In the genomic region with DNA sequence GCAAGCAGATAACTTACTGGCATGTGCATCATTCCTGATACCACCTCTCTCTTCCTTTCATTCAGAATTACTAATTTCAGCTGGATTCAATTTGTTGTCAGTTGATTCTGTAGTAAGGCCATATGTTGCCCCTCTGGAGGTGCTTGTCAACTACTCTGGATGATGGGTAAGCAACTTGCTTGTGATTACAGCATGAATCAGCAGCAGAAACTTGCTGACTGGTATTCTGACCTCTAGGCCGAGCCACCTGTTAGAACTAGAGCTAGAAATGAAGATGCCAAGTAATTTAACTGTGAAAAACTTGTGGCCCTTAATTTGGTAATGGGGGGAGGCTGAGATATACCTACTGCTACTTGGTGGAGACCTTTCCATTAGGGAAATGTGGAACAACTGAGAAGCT, we compare ENCODE assay signal across 9 cellular contexts. TPM values are rescaled to one million over a fixed set of nuclear protein-coding genes. Genes with fewer than 3 reads are reported as not detected.
DNase-seq lines count a peak whose midpoint lies in the region; ATAC-seq and TF ChIP-seq lines count a peak whose summit lies in the region.
"Had no signal": no experiment of that assay in that cellular context is flagged by ENCODE, and none has a peak within 500 bp of the region (broad histone marks: within the 10 kb centered on the region; RNA-seq: fewer than 3 reads in every experiment).

No MANE protein-coding gene starts in this region.

- peaks cover 97% of the 10 kb centered on the region for H4K20me1 ChIP-seq in smooth muscle cell (ENCODE audit: low read depth)

- H3K79me2 ChIP-seq in smooth muscle cell (ENCODE audit: low read depth) = peaks cover 100% of the 10 kb centered on the region

- peak overlapping the region; percentile 88 for H3K4me3 Mint-ChIP-seq in activated CD8-positive, alpha-beta T cell treated with anti-CD3 and anti-CD28 coated beads, Interleukin-2, amount 10 ng/mL, durations not matched to agents 7 days and 5 days

- H3K9me3 Mint-ChIP-seq in activated CD8-positive, alpha-beta T cell treated with anti-CD3 and anti-CD28 coated beads, Interleukin-2, amount 10 ng/mL, durations not matched to agents 7 days and 5 days (ENCODE audit: insufficient read depth) = no peaks in the 10 kb centered on the region

- no peak overlapping the region for H3K4me3 ChIP-seq in fibroblast of the aortic adventitia (ENCODE audit: low read depth, low read length)
- H3K4me3 ChIP-seq in smooth muscle cell = no peak overlapping the region

- POLR2A ChIA-PET in activated CD8-positive, alpha-beta T cell treated with anti-CD3 and anti-CD28 coated beads, Interleukin-2, amount 10 ng/mL, durations not matched to agents 7 days and 5 days (lab: Charles Lee) = interaction anchor here (0.9 to 2.4 kb wide), 4 partner anchors 10 to 247 kb away, joined by 3 to 12 read pairs (median 6); a partner anchor contains a TSS

- H3K9ac ChIP-seq in smooth muscle cell (ENCODE audit: low read depth) = no peak overlapping the region

- peak overlapping the region; percentile 80 for H3K27ac Mint-ChIP-seq in activated CD8-positive, alpha-beta T cell treated with anti-CD3 and anti-CD28 coated beads, Interleukin-2, amount 10 ng/mL, durations not matched to agents 7 days and 5 days

- no peaks in the 10 kb centered on the region for H3K27me3 Mint-ChIP-seq in activated CD8-positive, alpha-beta T cell treated with anti-CD3 and anti-CD28 coated beads, Interleukin-2, amount 10 ng/mL, durations not matched to agents 7 days and 5 days (ENCODE audit: low read depth)

- H3K4me1 ChIP-seq in smooth muscle cell (ENCODE audit: low read depth) = peaks cover 29% of the 10 kb centered on the region

- 68% methylated on average over 1 of the region's 1 CpG for WGBS in smooth muscle cell (ENCODE audit: low lambda C conversion rate)

- peak overlapping the region; percentile 60 for H3K27ac ChIP-seq in smooth muscle cell (ENCODE audit: low read depth)
- no peak overlapping the region for H3K27ac ChIP-seq in substantia nigra (ENCODE audit: low read depth, low read length, poor library complexity, severe bottlenecking)

- TF ChIP-seq CTCF in fibroblast of the aortic adventitia (IDR thresholded peaks at IDR 0.05; ENCODE audit: insufficient read depth, low read length) (no peak), smooth muscle cell (IDR thresholded peaks at IDR 0.05; ENCODE audit: borderline replicate concordance, insufficient read depth, poor library complexity, severe bottlenecking) (no peak)

- peaks cover 53% of the 10 kb centered on the region for H3K4me1 Mint-ChIP-seq in activated CD8-positive, alpha-beta T cell treated with anti-CD3 and anti-CD28 coated beads, Interleukin-2, amount 10 ng/mL, durations not matched to agents 7 days and 5 days (ENCODE audit: low read depth)

- no peaks in the 10 kb centered on the region for H3K36me3 ChIP-seq in smooth muscle cell (ENCODE audit: low read depth)

- H3K27me3 ChIP-seq in smooth muscle cell (ENCODE audit: low read depth) = no peaks in the 10 kb centered on the region

- no peak for ATAC-seq in activated CD8-positive, alpha-beta T cell treated with anti-CD3 and anti-CD28 coated beads, Interleukin-2, amount 10 ng/mL, durations not matched to agents 7 days and 5 days
- ATAC-seq in GM18502 (IDR thresholded peaks at IDR 0.05; ENCODE audit: poor library complexity, unreplicated experiment) = no peak

- CTCF ChIA-PET in activated CD8-positive, alpha-beta T cell treated with anti-CD3 and anti-CD28 coated beads, Interleukin-2, amount 10 ng/mL, durations not matched to agents 7 days and 5 days (lab: Charles Lee) = interaction anchor here (1.2 to 2.6 kb wide), 4 partner anchors 43 to 89 kb away, joined by 3 to 11 read pairs (median 6); a partner anchor contains a TSS

- H3K9me3 ChIP-seq in smooth muscle cell (replicated peaks; ENCODE audit: low read depth) = no peaks in the 10 kb centered on the region

- peak; percentile 36 for DNase-seq in DMS 273 (lab: John Stamatoyannopoulos, UW; ENCODE audit: unreplicated experiment)
- DNase-seq in DMS 273 treated with DMSO at 0.1 percent for 48 hours (lab: John Stamatoyannopoulos, UW) = no peak
- no peak for DNase-seq in activated CD8-positive, alpha-beta T cell treated with anti-CD3 and anti-CD28 coated beads, Interleukin-2, amount 10 ng/mL, durations not matched to agents 7 days and 5 days
- peak; percentile 48 for DNase-seq in fibroblast of the aortic adventitia (ENCODE audit: low read depth)
- DNase-seq in smooth muscle cell (lab: John Stamatoyannopoulos, UW; ENCODE audit: unreplicated experiment) = no peak
- DNase-seq in NCI-H345 (lab: John Stamatoyannopoulos, UW) = no peak
- no peak for DNase-seq in substantia nigra (lab: John Stamatoyannopoulos, UW)
- DNase-seq: activated CD4-positive, alpha-beta T cell treated with anti-CD3 and anti-CD28 coated beads for 4 hours had no signal

- peaks cover 58% of the 10 kb centered on the region for H3K36me3 Mint-ChIP-seq in activated CD8-positive, alpha-beta T cell treated with anti-CD3 and anti-CD28 coated beads, Interleukin-2, amount 10 ng/mL, durations not matched to agents 7 days and 5 days (ENCODE audit: low read depth)

- no peak overlapping the region for H2AFZ ChIP-seq in smooth muscle cell (ENCODE audit: low read depth)

- H3F3A ChIP-seq in smooth muscle cell (ENCODE audit: low read depth) = peaks cover 5% of the 10 kb centered on the region

- peak overlapping the region; percentile 91 for H3K4me2 ChIP-seq in smooth muscle cell

RNA-seq across cellular contexts. Expression of a gene that starts 5.1 kb away (rescaled TPM):
- 100 to 1,000 TPM; 192 to 204 TPM for total RNA-seq in activated CD8-positive, alpha-beta T cell treated with anti-CD3 and anti-CD28 coated beads, Interleukin-2, amount 10 ng/mL, durations not matched to agents 7 days and 5 days
- total RNA-seq in fibroblast of the aortic adventitia (ENCODE audit: low replicate concordance) (96.7 and 125 TPM in 2 replicates), smooth muscle cell (49.0 and 63.2 TPM in 2 replicates)
- polyA plus RNA-seq in smooth muscle cell = 115 and 134 TPM in 2 replicates

RNA-seq across cellular contexts. Expression of a gene that starts 10.3 kb away (rescaled TPM):
- 10 to 100 TPM; 28.6 to 30.6 TPM for total RNA-seq in activated CD8-positive, alpha-beta T cell treated with anti-CD3 and anti-CD28 coated beads, Interleukin-2, amount 10 ng/mL, durations not matched to agents 7 days and 5 days
- total RNA-seq in fibroblast of the aortic adventitia (ENCODE audit: low replicate concordance) (26.1 and 29.6 TPM in 2 replicates), smooth muscle cell (32.5 and 34.7 TPM in 2 replicates)
- polyA plus RNA-seq in smooth muscle cell = 39.9 and 46.9 TPM in 2 replicates

RNA-seq across cellular contexts. Expression of a gene that starts 41.9 kb away (rescaled TPM):
- total RNA-seq in activated CD8-positive, alpha-beta T cell treated with anti-CD3 and anti-CD28 coated beads, Interleukin-2, amount 10 ng/mL, durations not matched to agents 7 days and 5 days = 10 to 100 TPM; 63.3 to 64.0 TPM
- total RNA-seq in fibroblast of the aortic adventitia (ENCODE audit: low replicate concordance) (17.5 and 31.3 TPM in 2 replicates), smooth muscle cell (21.8 and 25.8 TPM in 2 replicates)
- polyA plus RNA-seq in smooth muscle cell = 40.4 and 57.5 TPM in 2 replicates

RNA-seq across cellular contexts. Expression of a gene that starts 43.4 kb away (rescaled TPM):
- 100 to 1,000 TPM; 273 to 275 TPM for total RNA-seq in activated CD8-positive, alpha-beta T cell treated with anti-CD3 and anti-CD28 coated beads, Interleukin-2, amount 10 ng/mL, durations not matched to agents 7 days and 5 days
- total RNA-seq in fibroblast of the aortic adventitia (ENCODE audit: low replicate concordance) (93.5 and 453 TPM in 2 replicates), smooth muscle cell (403 and 502 TPM in 2 replicates)
- 497 and 616 TPM in 2 replicates for polyA plus RNA-seq in smooth muscle cell

Comparison
In these comparisons a context has a peak if more than half of its experiments do, and no peak if none do; other contexts are left out.
1. DNase-seq: peak in DMS 273 (single experiment) and fibroblast of the aortic adventitia (single experiment); none in DMS 273 treated with DMSO at 0.1 percent for 48 hours (single experiment), activated CD8-positive, alpha-beta T cell treated with anti-CD3 and anti-CD28 coated beads, Interleukin-2, amount 10 ng/mL, durations not matched to agents 7 days and 5 days (single experiment), smooth muscle cell (single experiment), NCI-H345 (single experiment) and substantia nigra (0 of 49).